ENCODE assay signal across 9 cellular contexts in genomic region chr16:75377971-75378386, GRCh38. TPM values are rescaled to one million over a fixed set of nuclear protein-coding genes. Genes with fewer than 3 reads are reported as not detected.
DNase-seq lines count a peak whose midpoint lies in the region; ATAC-seq and TF ChIP-seq lines count a peak whose summit lies in the region.
"Had no signal": no experiment of that assay in that cellular context is flagged by ENCODE, and none has a peak within 500 bp of the region (broad histone marks: within the 10 kb centered on the region; RNA-seq: fewer than 3 reads in every experiment).

No MANE protein-coding gene starts in this region.

- H3K4me3 Mint-ChIP-seq in brain, result peak overlapping the region; percentile 17 to 66 (median 36)

- ATAC-seq in left ventricle myocardium superior, result no peak

- intact Hi-C loops in left ventricle myocardium superior (cut with micrococcal nuclease), result no loop called here

- peak overlapping the region; percentile 36 for H3K27ac ChIP-seq in cardiac muscle cell
- peak overlapping the region; percentile 60 for H3K27ac ChIP-seq in thymus (ENCODE audit: low read depth)

- peak overlapping the region in 4 of 5 experiments; percentile 8 to 97 (median 83) for H3K27ac Mint-ChIP-seq in brain

- H3K36me3 Mint-ChIP-seq in brain, result peaks cover 25% of the 10 kb centered on the region

- no peaks in the 10 kb centered on the region for H3K9me3 ChIP-seq in cardiac muscle cell (ENCODE audit: low read depth)
- no peaks in the 10 kb centered on the region for H3K9me3 ChIP-seq in thymus (ENCODE audit: control insufficient read depth)
- H3K9me3 ChIP-seq: heart left ventricle had no signal

- no peaks in the 10 kb centered on the region for H3K27me3 ChIP-seq in cardiac muscle cell
- peaks cover 3% of the 10 kb centered on the region for H3K27me3 ChIP-seq in thymus (ENCODE audit: control insufficient read depth, insufficient read depth)

- H3K27me3 Mint-ChIP-seq in brain, result no peaks in the 10 kb centered on the region

- H3K4me3 ChIP-seq in cardiac muscle cell, result no peak overlapping the region
- no peak overlapping the region for H3K4me3 ChIP-seq in thymus (ENCODE audit: low read length)
- H3K4me3 ChIP-seq: heart left ventricle had no signal

- no peaks in the 10 kb centered on the region for H3K9me3 Mint-ChIP-seq in brain

- TF ChIP-seq CTCF in cardiac muscle cell (IDR thresholded peaks at IDR 0.05; ENCODE audit: low read depth, low read length) (no peak), brain (conservative IDR thresholded peaks at IDR 0.05) (no peak)

- H3K4me1 Mint-ChIP-seq in brain, result peaks cover 40% of the 10 kb centered on the region

- H3K4me1 ChIP-seq in cardiac muscle cell (ENCODE audit: low read depth) (peaks cover 22% of the 10 kb centered on the region), thymus (ENCODE audit: control insufficient read depth, insufficient read depth, low read length) (peaks cover 9% of the 10 kb centered on the region)

- WGBS in thymus, result 67% methylated on average over 2 of the region's 2 CpGs

- DNase-seq in cardiac muscle cell (ENCODE audit: low read depth in 1 of 2, low spot score in 1 of 2) (peak in 1 of 2 donors; percentile 96), left ventricle myocardium superior (no peak), islet precursor cell (peak; percentile 53), UCSD-AML1 (lab: John Stamatoyannopoulos, UW; ENCODE audit: unreplicated experiment) (no peak), LoVo (ENCODE audit: low spot score) (no peak)
- no peak for DNase-seq in stimulated activated CD4-positive, alpha-beta T cell treated with anti-CD3 and anti-CD28 coated beads, Interleukin-2, amount 100 ng/mL, for 48 hours
- DNase-seq: heart left ventricle had no signal

- no peaks in the 10 kb centered on the region for H3K36me3 ChIP-seq in cardiac muscle cell
- H3K36me3 ChIP-seq in thymus (ENCODE audit: control insufficient read depth, insufficient read depth), result peaks cover 8% of the 10 kb centered on the region

RNA-seq across cellular contexts. Expression of gene CFDP1, which starts 55.3 kb away (rescaled TPM):
- total RNA-seq in cardiac muscle cell, result 78.1 and 103 TPM in 2 replicates
- polyA plus RNA-seq in cardiac muscle cell, result 114 and 116 TPM in 2 replicates
- 24.7 TPM for total RNA-seq in left ventricle myocardium superior
- polyA plus RNA-seq in brain (ENCODE audit: insufficient read depth, low read depth, low replicate concordance), result 139 TPM
- 78.5 TPM for polyA plus RNA-seq in thymus
